1 cellular context compared by ENCODE assay signal in genomic region chr6:13671742-13672141, GRCh38.
TF ChIP-seq lines count a peak whose summit lies in the region.

No MANE protein-coding gene starts in this region.

TF ChIP-seq in K562, 482 proteins besides CTCF, POLR2A, EP300 and RAD21 (continued from another document):
- TF ChIP-seq, protein P1, sequence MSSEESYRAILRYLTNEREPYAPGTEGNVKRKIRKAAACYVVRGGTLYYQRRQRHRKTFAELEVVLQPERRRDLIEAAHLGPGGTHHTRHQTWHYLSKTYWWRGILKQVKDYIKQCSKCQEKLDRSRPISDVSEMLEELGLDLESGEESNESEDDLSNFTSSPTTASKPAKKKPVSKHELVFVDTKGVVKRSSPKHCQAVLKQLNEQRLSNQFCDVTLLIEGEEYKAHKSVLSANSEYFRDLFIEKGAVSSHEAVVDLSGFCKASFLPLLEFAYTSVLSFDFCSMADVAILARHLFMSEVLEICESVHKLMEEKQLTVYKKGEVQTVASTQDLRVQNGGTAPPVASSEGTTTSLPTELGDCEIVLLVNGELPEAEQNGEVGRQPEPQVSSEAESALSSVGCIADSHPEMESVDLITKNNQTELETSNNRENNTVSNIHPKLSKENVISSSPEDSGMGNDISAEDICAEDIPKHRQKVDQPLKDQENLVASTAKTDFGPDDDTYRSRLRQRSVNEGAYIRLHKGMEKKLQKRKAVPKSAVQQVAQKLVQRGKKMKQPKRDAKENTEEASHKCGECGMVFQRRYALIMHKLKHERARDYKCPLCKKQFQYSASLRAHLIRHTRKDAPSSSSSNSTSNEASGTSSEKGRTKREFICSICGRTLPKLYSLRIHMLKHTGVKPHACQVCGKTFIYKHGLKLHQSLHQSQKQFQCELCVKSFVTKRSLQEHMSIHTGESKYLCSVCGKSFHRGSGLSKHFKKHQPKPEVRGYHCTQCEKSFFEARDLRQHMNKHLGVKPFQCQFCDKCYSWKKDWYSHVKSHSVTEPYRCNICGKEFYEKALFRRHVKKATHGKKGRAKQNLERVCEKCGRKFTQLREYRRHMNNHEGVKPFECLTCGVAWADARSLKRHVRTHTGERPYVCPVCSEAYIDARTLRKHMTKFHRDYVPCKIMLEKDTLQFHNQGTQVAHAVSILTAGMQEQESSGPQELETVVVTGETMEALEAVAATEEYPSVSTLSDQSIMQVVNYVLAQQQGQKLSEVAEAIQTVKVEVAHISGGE (CRISPR knock-in tag; IDR thresholded peaks at IDR 0.05): no peak
- no peak for TF ChIP-seq ZFP1 (CRISPR knock-in tag; IDR thresholded peaks at IDR 0.05)
- no peak for TF ChIP-seq RFX5 (IDR thresholded peaks at IDR 0.05; ENCODE audit: low read depth, low read length)
- no peak for TF ChIP-seq ZNF444 (CRISPR knock-in tag; IDR thresholded peaks at IDR 0.05)
- TF ChIP-seq CCAR2 (IDR thresholded peaks at IDR 0.05; ENCODE audit: low read depth, low read length): no peak
- 0 out of 2 replicates have a peak, but pooled peaks have one; percentile 12 for TF ChIP-seq ZSCAN29 (IDR thresholded peaks at IDR 0.05)
- TF ChIP-seq, protein P2, sequence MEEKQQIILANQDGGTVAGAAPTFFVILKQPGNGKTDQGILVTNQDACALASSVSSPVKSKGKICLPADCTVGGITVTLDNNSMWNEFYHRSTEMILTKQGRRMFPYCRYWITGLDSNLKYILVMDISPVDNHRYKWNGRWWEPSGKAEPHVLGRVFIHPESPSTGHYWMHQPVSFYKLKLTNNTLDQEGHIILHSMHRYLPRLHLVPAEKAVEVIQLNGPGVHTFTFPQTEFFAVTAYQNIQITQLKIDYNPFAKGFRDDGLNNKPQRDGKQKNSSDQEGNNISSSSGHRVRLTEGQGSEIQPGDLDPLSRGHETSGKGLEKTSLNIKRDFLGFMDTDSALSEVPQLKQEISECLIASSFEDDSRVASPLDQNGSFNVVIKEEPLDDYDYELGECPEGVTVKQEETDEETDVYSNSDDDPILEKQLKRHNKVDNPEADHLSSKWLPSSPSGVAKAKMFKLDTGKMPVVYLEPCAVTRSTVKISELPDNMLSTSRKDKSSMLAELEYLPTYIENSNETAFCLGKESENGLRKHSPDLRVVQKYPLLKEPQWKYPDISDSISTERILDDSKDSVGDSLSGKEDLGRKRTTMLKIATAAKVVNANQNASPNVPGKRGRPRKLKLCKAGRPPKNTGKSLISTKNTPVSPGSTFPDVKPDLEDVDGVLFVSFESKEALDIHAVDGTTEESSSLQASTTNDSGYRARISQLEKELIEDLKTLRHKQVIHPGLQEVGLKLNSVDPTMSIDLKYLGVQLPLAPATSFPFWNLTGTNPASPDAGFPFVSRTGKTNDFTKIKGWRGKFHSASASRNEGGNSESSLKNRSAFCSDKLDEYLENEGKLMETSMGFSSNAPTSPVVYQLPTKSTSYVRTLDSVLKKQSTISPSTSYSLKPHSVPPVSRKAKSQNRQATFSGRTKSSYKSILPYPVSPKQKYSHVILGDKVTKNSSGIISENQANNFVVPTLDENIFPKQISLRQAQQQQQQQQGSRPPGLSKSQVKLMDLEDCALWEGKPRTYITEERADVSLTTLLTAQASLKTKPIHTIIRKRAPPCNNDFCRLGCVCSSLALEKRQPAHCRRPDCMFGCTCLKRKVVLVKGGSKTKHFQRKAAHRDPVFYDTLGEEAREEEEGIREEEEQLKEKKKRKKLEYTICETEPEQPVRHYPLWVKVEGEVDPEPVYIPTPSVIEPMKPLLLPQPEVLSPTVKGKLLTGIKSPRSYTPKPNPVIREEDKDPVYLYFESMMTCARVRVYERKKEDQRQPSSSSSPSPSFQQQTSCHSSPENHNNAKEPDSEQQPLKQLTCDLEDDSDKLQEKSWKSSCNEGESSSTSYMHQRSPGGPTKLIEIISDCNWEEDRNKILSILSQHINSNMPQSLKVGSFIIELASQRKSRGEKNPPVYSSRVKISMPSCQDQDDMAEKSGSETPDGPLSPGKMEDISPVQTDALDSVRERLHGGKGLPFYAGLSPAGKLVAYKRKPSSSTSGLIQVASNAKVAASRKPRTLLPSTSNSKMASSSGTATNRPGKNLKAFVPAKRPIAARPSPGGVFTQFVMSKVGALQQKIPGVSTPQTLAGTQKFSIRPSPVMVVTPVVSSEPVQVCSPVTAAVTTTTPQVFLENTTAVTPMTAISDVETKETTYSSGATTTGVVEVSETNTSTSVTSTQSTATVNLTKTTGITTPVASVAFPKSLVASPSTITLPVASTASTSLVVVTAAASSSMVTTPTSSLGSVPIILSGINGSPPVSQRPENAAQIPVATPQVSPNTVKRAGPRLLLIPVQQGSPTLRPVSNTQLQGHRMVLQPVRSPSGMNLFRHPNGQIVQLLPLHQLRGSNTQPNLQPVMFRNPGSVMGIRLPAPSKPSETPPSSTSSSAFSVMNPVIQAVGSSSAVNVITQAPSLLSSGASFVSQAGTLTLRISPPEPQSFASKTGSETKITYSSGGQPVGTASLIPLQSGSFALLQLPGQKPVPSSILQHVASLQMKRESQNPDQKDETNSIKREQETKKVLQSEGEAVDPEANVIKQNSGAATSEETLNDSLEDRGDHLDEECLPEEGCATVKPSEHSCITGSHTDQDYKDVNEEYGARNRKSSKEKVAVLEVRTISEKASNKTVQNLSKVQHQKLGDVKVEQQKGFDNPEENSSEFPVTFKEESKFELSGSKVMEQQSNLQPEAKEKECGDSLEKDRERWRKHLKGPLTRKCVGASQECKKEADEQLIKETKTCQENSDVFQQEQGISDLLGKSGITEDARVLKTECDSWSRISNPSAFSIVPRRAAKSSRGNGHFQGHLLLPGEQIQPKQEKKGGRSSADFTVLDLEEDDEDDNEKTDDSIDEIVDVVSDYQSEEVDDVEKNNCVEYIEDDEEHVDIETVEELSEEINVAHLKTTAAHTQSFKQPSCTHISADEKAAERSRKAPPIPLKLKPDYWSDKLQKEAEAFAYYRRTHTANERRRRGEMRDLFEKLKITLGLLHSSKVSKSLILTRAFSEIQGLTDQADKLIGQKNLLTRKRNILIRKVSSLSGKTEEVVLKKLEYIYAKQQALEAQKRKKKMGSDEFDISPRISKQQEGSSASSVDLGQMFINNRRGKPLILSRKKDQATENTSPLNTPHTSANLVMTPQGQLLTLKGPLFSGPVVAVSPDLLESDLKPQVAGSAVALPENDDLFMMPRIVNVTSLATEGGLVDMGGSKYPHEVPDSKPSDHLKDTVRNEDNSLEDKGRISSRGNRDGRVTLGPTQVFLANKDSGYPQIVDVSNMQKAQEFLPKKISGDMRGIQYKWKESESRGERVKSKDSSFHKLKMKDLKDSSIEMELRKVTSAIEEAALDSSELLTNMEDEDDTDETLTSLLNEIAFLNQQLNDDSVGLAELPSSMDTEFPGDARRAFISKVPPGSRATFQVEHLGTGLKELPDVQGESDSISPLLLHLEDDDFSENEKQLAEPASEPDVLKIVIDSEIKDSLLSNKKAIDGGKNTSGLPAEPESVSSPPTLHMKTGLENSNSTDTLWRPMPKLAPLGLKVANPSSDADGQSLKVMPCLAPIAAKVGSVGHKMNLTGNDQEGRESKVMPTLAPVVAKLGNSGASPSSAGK (IDR thresholded peaks at IDR 0.05): 0 out of 2 replicates have a peak, but pooled peaks have one; percentile 21
- TF ChIP-seq POLR3A (IDR thresholded peaks at IDR 0.05; ENCODE audit: borderline replicate concordance, extremely low read depth, insufficient read depth, insufficient read length): no peak
- TF ChIP-seq HNRNPK (IDR thresholded peaks at IDR 0.05; ENCODE audit: low read depth, low read length, poor library complexity, severe bottlenecking): no peak
- no peak for TF ChIP-seq SRSF9 (IDR thresholded peaks at IDR 0.05; ENCODE audit: borderline replicate concordance, low read depth, low read length)
- TF ChIP-seq TSC22D4 (tag; IDR thresholded peaks at IDR 0.05): no peak
- no peak for TF ChIP-seq ZBED1 (IDR thresholded peaks at IDR 0.05)
- peak; percentile 31; the same call in 1 of the 2 replicates for TF ChIP-seq ATF7 (IDR thresholded peaks at IDR 0.05)
- TF ChIP-seq TFAM (CRISPR knock-in tag; conservative IDR thresholded peaks at IDR 0.05): no peak
- TF ChIP-seq ELK3 (CRISPR knock-in tag; IDR thresholded peaks at IDR 0.05): no peak
- TF ChIP-seq CREM (IDR thresholded peaks at IDR 0.05; ENCODE audit: low read depth): no peak
- TF ChIP-seq SMARCE1 (IDR thresholded peaks at IDR 0.05): peak; percentile 51; the same call in 1 of the 2 replicates
- TF ChIP-seq RBFOX2 (IDR thresholded peaks at IDR 0.05; ENCODE audit: low read depth, low read length): no peak
- no peak for TF ChIP-seq XRCC3 (IDR thresholded peaks at IDR 0.05)
- TF ChIP-seq, protein P3, sequence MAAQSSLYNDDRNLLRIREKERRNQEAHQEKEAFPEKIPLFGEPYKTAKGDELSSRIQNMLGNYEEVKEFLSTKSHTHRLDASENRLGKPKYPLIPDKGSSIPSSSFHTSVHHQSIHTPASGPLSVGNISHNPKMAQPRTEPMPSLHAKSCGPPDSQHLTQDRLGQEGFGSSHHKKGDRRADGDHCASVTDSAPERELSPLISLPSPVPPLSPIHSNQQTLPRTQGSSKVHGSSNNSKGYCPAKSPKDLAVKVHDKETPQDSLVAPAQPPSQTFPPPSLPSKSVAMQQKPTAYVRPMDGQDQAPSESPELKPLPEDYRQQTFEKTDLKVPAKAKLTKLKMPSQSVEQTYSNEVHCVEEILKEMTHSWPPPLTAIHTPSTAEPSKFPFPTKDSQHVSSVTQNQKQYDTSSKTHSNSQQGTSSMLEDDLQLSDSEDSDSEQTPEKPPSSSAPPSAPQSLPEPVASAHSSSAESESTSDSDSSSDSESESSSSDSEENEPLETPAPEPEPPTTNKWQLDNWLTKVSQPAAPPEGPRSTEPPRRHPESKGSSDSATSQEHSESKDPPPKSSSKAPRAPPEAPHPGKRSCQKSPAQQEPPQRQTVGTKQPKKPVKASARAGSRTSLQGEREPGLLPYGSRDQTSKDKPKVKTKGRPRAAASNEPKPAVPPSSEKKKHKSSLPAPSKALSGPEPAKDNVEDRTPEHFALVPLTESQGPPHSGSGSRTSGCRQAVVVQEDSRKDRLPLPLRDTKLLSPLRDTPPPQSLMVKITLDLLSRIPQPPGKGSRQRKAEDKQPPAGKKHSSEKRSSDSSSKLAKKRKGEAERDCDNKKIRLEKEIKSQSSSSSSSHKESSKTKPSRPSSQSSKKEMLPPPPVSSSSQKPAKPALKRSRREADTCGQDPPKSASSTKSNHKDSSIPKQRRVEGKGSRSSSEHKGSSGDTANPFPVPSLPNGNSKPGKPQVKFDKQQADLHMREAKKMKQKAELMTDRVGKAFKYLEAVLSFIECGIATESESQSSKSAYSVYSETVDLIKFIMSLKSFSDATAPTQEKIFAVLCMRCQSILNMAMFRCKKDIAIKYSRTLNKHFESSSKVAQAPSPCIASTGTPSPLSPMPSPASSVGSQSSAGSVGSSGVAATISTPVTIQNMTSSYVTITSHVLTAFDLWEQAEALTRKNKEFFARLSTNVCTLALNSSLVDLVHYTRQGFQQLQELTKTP (IDR thresholded peaks at IDR 0.05; ENCODE audit: low read depth in 1 of 2, partially characterized antibody in 2 of 2): peak in 1 of 2 experiments; percentile 39
